ENCODE assay signal across 9 cellular contexts in the genomic region with DNA sequence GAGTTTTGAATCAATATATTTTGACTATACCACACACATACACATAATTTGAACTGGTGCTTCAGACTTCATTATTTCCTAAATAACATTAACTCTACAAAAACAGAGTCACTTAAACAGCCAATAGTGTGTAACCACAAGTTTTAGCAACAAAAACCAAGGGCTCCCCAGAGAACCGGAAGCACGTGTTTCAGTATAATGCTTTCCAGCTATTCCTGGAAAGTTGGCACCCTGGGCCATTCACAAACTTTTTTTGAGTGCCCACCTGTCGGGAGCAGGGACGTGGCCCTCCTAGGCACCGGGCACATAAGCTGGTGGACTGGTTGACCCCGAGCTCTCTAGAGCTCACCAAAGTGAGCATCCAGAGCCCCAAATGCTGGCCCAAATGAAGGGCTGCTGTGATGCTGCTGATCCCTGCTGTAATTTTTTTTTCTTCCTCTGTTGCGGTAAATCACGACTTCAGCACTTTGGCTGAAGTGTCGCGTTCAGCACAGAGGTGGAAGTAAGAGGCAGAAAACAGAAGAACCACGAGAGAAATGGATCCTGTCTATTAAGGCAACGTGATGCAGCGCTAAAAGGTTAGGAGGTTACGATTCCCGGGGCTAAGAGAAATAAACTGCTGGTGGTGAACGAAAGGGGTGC. TPM values are rescaled to one million over a fixed set of nuclear protein-coding genes. Genes with fewer than 3 reads are reported as not detected.
DNase-seq lines count a peak whose midpoint lies in the region; ATAC-seq and TF ChIP-seq lines count a peak whose summit lies in the region.
"Had no signal": no experiment of that assay in that cellular context is flagged by ENCODE, and none has a peak within 500 bp of the region (broad histone marks: within the 10 kb centered on the region; RNA-seq: fewer than 3 reads in every experiment).

No MANE protein-coding gene starts in this region.

- peak in 1 of 3 donors; percentile 42 for DNase-seq in CD4-positive, CD25-positive, alpha-beta regulatory T cell
- no peak for DNase-seq in HFFc6
- no peak for DNase-seq in natural killer cell
- DNase-seq in 8988T = no peak
- no peak for DNase-seq in middle frontal gyrus (ENCODE audit: extremely low spot score, low spot score)
- no peak for DNase-seq in activated CD4-positive, alpha-beta T cell treated with anti-CD3 and anti-CD28 coated beads for 1 hour

- no peak overlapping the region for H3K27ac Mint-ChIP-seq in CD4-positive, CD25-positive, alpha-beta regulatory T cell
- H3K27ac Mint-ChIP-seq in HFFc6 (no peak overlapping the region), brain (no peak overlapping the region), natural killer cell (no peak overlapping the region)

- no peak overlapping the region for H3K27ac ChIP-seq in CD4-positive, CD25-positive, alpha-beta regulatory T cell (ENCODE audit: insufficient read depth, low read length, poor library complexity, severe bottlenecking)

- intact Hi-C loops in natural killer cell (cut with micrococcal nuclease) = no loop called here

- no peak for ATAC-seq in CD4-positive, CD25-positive, alpha-beta regulatory T cell (ENCODE audit: low read depth in 2 of 2)
- ATAC-seq in natural killer cell = peak in 2 of 3 donors; percentile 38 to 48
- ATAC-seq in HG03159 (IDR thresholded peaks at IDR 0.05; ENCODE audit: unreplicated experiment) = no peak

- H3K4me3 ChIP-seq in CD4-positive, CD25-positive, alpha-beta regulatory T cell (ENCODE audit: low read depth, low read length) = peak overlapping the region; percentile 64

- H3K27me3 Mint-ChIP-seq in CD4-positive, CD25-positive, alpha-beta regulatory T cell = peaks cover 49% of the 10 kb centered on the region
- peaks cover 19% of the 10 kb centered on the region for H3K27me3 Mint-ChIP-seq in HFFc6 (ENCODE audit: insufficient read depth)
- H3K27me3 Mint-ChIP-seq in brain = peaks cover 59% of the 10 kb centered on the region
- H3K27me3 Mint-ChIP-seq in natural killer cell (ENCODE audit: low read depth in 2 of 2) = peaks cover 34 to 44% of the 10 kb centered on the region in 2 donors

- peak overlapping the region; percentile 38 to 87 (median 65) for H3K4me3 Mint-ChIP-seq in CD4-positive, CD25-positive, alpha-beta regulatory T cell
- H3K4me3 Mint-ChIP-seq in HFFc6 (peak overlapping the region; percentile 75), brain (peak overlapping the region; percentile 79 to 92 (median 88)), natural killer cell (peak overlapping the region; percentile 74)

- H3K27me3 ChIP-seq in CD4-positive, CD25-positive, alpha-beta regulatory T cell (ENCODE audit: control insufficient read depth, insufficient read depth, low read length) = peaks cover 24% of the 10 kb centered on the region

- H3K9me3 ChIP-seq in CD4-positive, CD25-positive, alpha-beta regulatory T cell (ENCODE audit: control insufficient read depth in 2 of 2, low read length in 2 of 2) = no peaks in the 10 kb centered on the region

- no peak for TF ChIP-seq CTCF in HFFc6 (IDR thresholded peaks at IDR 0.05)
- TF ChIP-seq CTCF in brain (conservative IDR thresholded peaks at IDR 0.05) = no peak
- TF ChIP-seq CTCF in natural killer cell (IDR thresholded peaks at IDR 0.05) = no peak

- peaks cover 0 to 5% (median 0%) of the 10 kb centered on the region in 7 donors for H3K9me3 Mint-ChIP-seq in CD4-positive, CD25-positive, alpha-beta regulatory T cell
- H3K9me3 Mint-ChIP-seq in HFFc6 (no peaks in the 10 kb centered on the region), brain (peaks cover 0 to 5% (median 3%) of the 10 kb centered on the region in 5 experiments), natural killer cell (no peaks in the 10 kb centered on the region)

- H3K4me1 Mint-ChIP-seq in CD4-positive, CD25-positive, alpha-beta regulatory T cell = peaks cover 8 to 32% (median 15%) of the 10 kb centered on the region in 4 donors
- peaks cover 9% of the 10 kb centered on the region for H3K4me1 Mint-ChIP-seq in HFFc6 (ENCODE audit: low read depth)
- H3K4me1 Mint-ChIP-seq in brain = peaks cover 11% of the 10 kb centered on the region
- peaks cover 31 to 37% of the 10 kb centered on the region in 2 donors for H3K4me1 Mint-ChIP-seq in natural killer cell

- peaks cover 39% of the 10 kb centered on the region for H3K4me1 ChIP-seq in CD4-positive, CD25-positive, alpha-beta regulatory T cell (ENCODE audit: control insufficient read depth, insufficient read depth, low read length, poor library complexity, severe bottlenecking)

- peaks cover 5% of the 10 kb centered on the region for H3K36me3 ChIP-seq in CD4-positive, CD25-positive, alpha-beta regulatory T cell (ENCODE audit: control insufficient read depth, insufficient read depth, low read length)

- H3K36me3 Mint-ChIP-seq in CD4-positive, CD25-positive, alpha-beta regulatory T cell = peaks cover 8% of the 10 kb centered on the region
- H3K36me3 Mint-ChIP-seq in HFFc6 (ENCODE audit: low read depth) (no peaks in the 10 kb centered on the region), brain (no peaks in the 10 kb centered on the region), natural killer cell (no peaks in the 10 kb centered on the region)

RNA-seq across cellular contexts. Expression of a gene that starts 1.8 kb away (rescaled TPM):
- total RNA-seq in CD4-positive, CD25-positive, alpha-beta regulatory T cell = 0.15 TPM
- not detected for polyA plus RNA-seq in CD4-positive, CD25-positive, alpha-beta regulatory T cell
- total RNA-seq in HFFc6 (2021; fragmentation: NEBNext Ultra II Directional; extraction: Animal tissue kit (Norgen Biotek cat#: 25700)) = not detected
- polyA plus RNA-seq in brain (ENCODE audit: insufficient read depth, low read depth, low replicate concordance) = 6.1 TPM
- under 1 TPM in 1 of 3 donors, not detected in 2; 0.28 TPM for total RNA-seq in natural killer cell
- total RNA-seq: T-helper 2 cell treated with Interferon-gamma antibody and Interleukin-4, amounts not matched to agents 100 ng/mL and 5 ng/mL, for 36 hours had no signal

Comparison
In these comparisons a context has a peak if more than half of its experiments do, and no peak if none do; other contexts are left out.
1. ATAC-seq: peak in natural killer cell (2 of 3); none in CD4-positive, CD25-positive, alpha-beta regulatory T cell (0 of 2) and HG03159 (single experiment).
2. Peak in every context shown above with its lines, with median percentiles within 50 percentile points of each other: H3K4me3 Mint-ChIP-seq.